ENCODE assay signal across 29 cellular contexts in the genomic region with DNA sequence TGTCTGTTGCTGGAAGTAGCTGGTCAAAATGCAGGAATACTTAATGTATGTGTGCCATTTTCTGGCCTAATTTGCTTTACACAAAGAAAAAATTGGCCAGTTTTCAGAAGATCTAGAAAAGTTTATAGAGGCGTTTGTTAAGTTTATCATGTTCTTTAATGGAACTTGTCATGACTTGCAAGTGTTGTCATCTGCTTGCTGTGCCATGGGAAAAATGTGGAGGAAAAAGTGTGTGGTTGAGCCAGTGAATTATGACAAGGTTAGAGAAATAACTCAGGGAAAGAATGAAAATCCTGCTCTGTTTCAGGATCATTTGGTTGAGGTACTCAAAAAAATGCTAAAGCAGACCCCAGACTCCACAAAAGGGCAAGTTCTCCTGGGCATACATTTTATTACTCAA.
"Had no signal": no experiment of that assay in that cellular context is flagged by ENCODE, and none has a peak within 500 bp of the region (broad histone marks: within the 10 kb centered on the region; RNA-seq: fewer than 3 reads in every experiment).

No MANE protein-coding gene starts in this region.

- H3K27ac ChIP-seq: neural progenitor cell, ovary, parathyroid adenoma, psoas muscle, right lobe of liver, sigmoid colon, stomach, thoracic aorta, thyroid gland, tibial nerve, upper lobe of left lung, vagina had no signal

- H3K4me1 Mint-ChIP-seq: neural progenitor cell; stimulated activated effector memory CD8-positive, alpha-beta T cell treated with anti-CD3 and anti-CD28 coated beads, Interleukin-12 subunit alpha, Interleukin-12 subunit beta, amount 100 ng/mL, for 72 hours; stimulated activated naive B cell treated with anti-CD40 and anti-IgM and Interleukin-4, amounts not matched to agents 10 μg/mL and 1 μg/mL and 100 μg/mL, for 72 hours had no signal

- H3K9me3 ChIP-seq: ovary, psoas muscle, right lobe of liver, thoracic aorta, thyroid gland, vagina had no signal

- H3K4me3 Mint-ChIP-seq: natural killer cell; nephron; neural progenitor cell; stimulated activated effector memory CD8-positive, alpha-beta T cell treated with anti-CD3 and anti-CD28 coated beads, Interleukin-12 subunit alpha, Interleukin-12 subunit beta, amount 100 ng/mL, for 72 hours; stimulated activated naive B cell treated with anti-CD40 and anti-IgM and Interleukin-4, amounts not matched to agents 10 μg/mL and 1 μg/mL and 100 μg/mL, for 72 hours; stimulated activated naive CD8-positive, alpha-beta T cell treated with anti-CD3 and anti-CD28 coated beads, Interleukin-15, Interleukin-2, amounts not matched to agents 100 ng/mL and 50 ng/mL, for 24 hours had no signal

- DNase-seq: natural killer cell; occipital lobe; ovary; posterior cingulate gyrus; psoas muscle; right cardiac atrium; right lobe of liver; sigmoid colon; small intestine; stimulated activated CD4-positive, alpha-beta T cell treated with anti-CD3 and anti-CD28 coated beads, Interleukin-15, amount 100 ng/mL, for 24 hours; stimulated activated CD4-positive, alpha-beta T cell treated with anti-CD3 and anti-CD28 coated beads, Interleukin-2, amount 100 ng/mL, for 24 hours; stimulated activated CD4-positive, alpha-beta T cell treated with anti-CD3 and anti-CD28 coated beads, Interleukin-2, amount 100 ng/mL, for 48 hours; stimulated activated CD4-positive, alpha-beta T cell treated with anti-CD3 and anti-CD28 coated beads, Interleukin-4, amount 100 ng/mL, for 24 hours; stimulated activated naive B cell treated with anti-CD40 and anti-IgM and Interleukin-4, amounts not matched to agents 10 μg/mL and 1 μg/mL and 100 μg/mL, for 72 hours; stimulated activated naive CD4-positive, alpha-beta T cell treated with Interleukin-2 at 50 U/mL for 16 hours; stomach; thyroid gland; trophoblast cell; upper lobe of left lung had no signal

- H3K27me3 Mint-ChIP-seq: progenitor cell of endocrine pancreas; stimulated activated naive B cell treated with anti-CD40 and anti-IgM and Interleukin-4, amounts not matched to agents 10 μg/mL and 1 μg/mL and 100 μg/mL, for 72 hours; stimulated activated naive CD8-positive, alpha-beta T cell treated with anti-CD3 and anti-CD28 coated beads, Interleukin-15, Interleukin-2, amounts not matched to agents 100 ng/mL and 50 ng/mL, for 24 hours had no signal

- H3K27me3 ChIP-seq: neural progenitor cell, ovary, right lobe of liver, sigmoid colon, stomach, thyroid gland, tibial nerve, upper lobe of left lung, vagina had no signal

- FAIRE-seq: small intestine, urothelium cell line had no signal

- H3K36me3 ChIP-seq: neural progenitor cell, ovary, right lobe of liver, sigmoid colon, stomach, thoracic aorta, thyroid gland, tibial nerve, upper lobe of left lung, vagina had no signal

- H3K4me3 ChIP-seq: neural progenitor cell, ovary, psoas muscle, right lobe of liver, sigmoid colon, stomach, thoracic aorta, thyroid gland, tibial nerve, upper lobe of left lung, vagina had no signal

- H3K36me3 Mint-ChIP-seq: natural killer cell; stimulated activated effector memory CD8-positive, alpha-beta T cell treated with anti-CD3 and anti-CD28 coated beads, Interleukin-12 subunit alpha, Interleukin-12 subunit beta, amount 100 ng/mL, for 72 hours; stimulated activated naive B cell treated with anti-CD40 and anti-IgM and Interleukin-4, amounts not matched to agents 10 μg/mL and 1 μg/mL and 100 μg/mL, for 72 hours had no signal

- ATAC-seq: natural killer cell; psoas muscle; right cardiac atrium; right lobe of liver; stimulated activated effector memory CD8-positive, alpha-beta T cell treated with anti-CD3 and anti-CD28 coated beads, Interleukin-12 subunit alpha, Interleukin-12 subunit beta, amount 100 ng/mL, for 72 hours; stimulated activated naive B cell treated with anti-CD40 and anti-IgM and Interleukin-4, amounts not matched to agents 10 μg/mL and 1 μg/mL and 100 μg/mL, for 72 hours had no signal

- H3K4me1 ChIP-seq: neural progenitor cell, parathyroid adenoma, psoas muscle, right lobe of liver, sigmoid colon, stomach, thyroid gland, tibial nerve, upper lobe of left lung, vagina had no signal

- H3K27ac Mint-ChIP-seq: natural killer cell; nephron; neural progenitor cell; progenitor cell of endocrine pancreas; stimulated activated effector memory CD8-positive, alpha-beta T cell treated with anti-CD3 and anti-CD28 coated beads, Interleukin-12 subunit alpha, Interleukin-12 subunit beta, amount 100 ng/mL, for 72 hours; stimulated activated naive B cell treated with anti-CD40 and anti-IgM and Interleukin-4, amounts not matched to agents 10 μg/mL and 1 μg/mL and 100 μg/mL, for 72 hours; stimulated activated naive CD8-positive, alpha-beta T cell treated with anti-CD3 and anti-CD28 coated beads, Interleukin-15, Interleukin-2, amounts not matched to agents 100 ng/mL and 50 ng/mL, for 24 hours had no signal
